ENCODE assay signal across 11 cellular contexts in the genomic region with DNA sequence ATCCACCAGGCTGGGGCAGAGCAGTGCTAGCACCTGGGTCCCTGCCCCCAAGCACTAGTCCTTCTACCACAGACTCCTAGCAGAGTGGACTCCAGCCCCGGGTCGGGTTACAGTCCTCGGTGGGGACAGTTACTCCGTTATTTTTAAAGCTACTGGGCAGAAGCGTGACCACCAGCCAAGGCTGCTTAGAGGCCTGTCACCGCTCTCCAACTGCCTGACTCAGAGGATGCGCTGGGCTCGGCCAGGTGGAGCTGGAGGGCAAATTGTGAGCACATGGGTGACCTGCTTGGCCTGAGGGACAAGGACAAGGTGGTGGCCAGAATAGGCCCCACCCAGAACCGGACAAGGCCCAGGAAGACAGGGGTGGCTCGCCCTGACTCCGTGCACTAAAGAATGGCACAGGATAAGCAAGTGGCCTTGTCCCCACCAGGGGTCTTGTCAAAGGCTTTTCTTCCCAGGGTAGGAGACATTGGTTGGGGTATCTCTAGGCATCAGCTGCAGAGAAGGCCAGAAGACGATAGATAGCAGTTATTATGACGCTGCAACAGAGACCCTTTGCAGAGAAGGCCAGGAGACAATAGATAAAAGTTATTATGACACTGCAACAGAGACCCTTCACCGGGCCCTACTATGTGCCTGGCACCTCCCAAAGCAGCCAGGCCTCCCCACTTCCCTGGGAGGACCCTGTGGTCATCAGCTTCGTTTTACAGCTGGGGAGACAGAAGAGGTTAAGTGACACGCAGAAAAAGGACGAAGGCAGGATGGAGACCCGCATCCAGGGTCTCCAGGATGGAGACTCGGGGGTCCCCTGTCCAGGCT. TPM values are rescaled to one million over a fixed set of nuclear protein-coding genes. Genes with fewer than 3 reads are reported as not detected.
A peak's percentile ranks its signal among the peaks of the same experiment; 100 is the strongest.
DNase-seq lines count a peak whose midpoint lies in the region; FAIRE-seq and TF ChIP-seq lines count a peak whose summit lies in the region.
"Had no signal": no experiment of that assay in that cellular context is flagged by ENCODE, and none has a peak within 500 bp of the region (broad histone marks: within the 10 kb centered on the region; RNA-seq: fewer than 3 reads in every experiment).

No MANE protein-coding gene starts in this region.

- H3K36me3 ChIP-seq in breast epithelium = no peaks in the 10 kb centered on the region
- peaks cover 3 to 5% of the 10 kb centered on the region in 2 experiments for H3K36me3 ChIP-seq in keratinocyte (ENCODE audit: control insufficient read depth in 2 of 2, extremely low read depth in 1 of 2, insufficient read depth in 2 of 2, low read length in 2 of 2)
- H3K36me3 ChIP-seq: ovary had no signal

- H3K4me2 ChIP-seq in keratinocyte (ENCODE audit: control insufficient read depth, extremely low read depth, insufficient read depth, low read depth, low read length) = peak overlapping the region; percentile 83

- H3K4me1 ChIP-seq in breast epithelium = peaks cover 5 to 21% of the 10 kb centered on the region in 2 donors
- peaks cover 25% of the 10 kb centered on the region for H3K4me1 ChIP-seq in keratinocyte (ENCODE audit: control insufficient read depth, extremely low read depth, insufficient read depth, low read length)

- H3K4me3 ChIP-seq in breast epithelium (peak overlapping the region in 1 of 3 donors; percentile 75), keratinocyte (ENCODE audit: control insufficient read depth in 2 of 3, extremely low read depth in 1 of 3, insufficient read depth in 2 of 3, low read depth in 1 of 3, low read length in 3 of 3) (no peak overlapping the region)

- CTCF ChIA-PET in MCF 10A (lab: Yijun Ruan, JAX) = interaction anchor here (0.5 to 3.9 kb wide), 9 partner anchors 11 to 286 kb away, joined by 3 to 15 read pairs (median 4); partner anchors contain the start of gene VPS37B
- CTCF ChIA-PET in activated CD4-positive, alpha-beta memory T cell treated with anti-CD3 and anti-CD28 coated beads for 36 hours (lab: Charles Lee) = no interaction called here

- H3K4me1 Mint-ChIP-seq in MCF 10A (ENCODE audit: insufficient read depth, unreplicated experiment) = no peaks in the 10 kb centered on the region
- peaks cover 5% of the 10 kb centered on the region for H3K4me1 Mint-ChIP-seq in activated CD4-positive, alpha-beta memory T cell treated with anti-CD3 and anti-CD28 coated beads for 36 hours (ENCODE audit: low read depth)

- no peaks in the 10 kb centered on the region for H3K9me3 ChIP-seq in breast epithelium
- no peaks in the 10 kb centered on the region for H3K9me3 ChIP-seq in keratinocyte (ENCODE audit: control insufficient read depth, low read depth, low read length)
- H3K9me3 ChIP-seq: ovary had no signal

- H3K9me3 Mint-ChIP-seq in MCF 10A (ENCODE audit: unreplicated experiment) = no peaks in the 10 kb centered on the region
- no peaks in the 10 kb centered on the region for H3K9me3 Mint-ChIP-seq in activated CD4-positive, alpha-beta memory T cell treated with anti-CD3 and anti-CD28 coated beads for 36 hours

- dilution Hi-C loops in keratinocyte (cut with MboI; ENCODE audit: extremely low pct_ligation_motif_present, low sequenced_read_pairs) = no loop called here

- TF ChIP-seq CTCF in MCF 10A (IDR thresholded peaks at IDR 0.05; ENCODE audit: unreplicated experiment) (no peak), breast epithelium (IDR thresholded peaks at IDR 0.05) (no peak), keratinocyte (optimal IDR thresholded peaks at IDR 0.05 in 1 of 3, IDR thresholded peaks at IDR 0.05 in 1 of 3, conservative IDR thresholded peaks at IDR 0.05 in 1 of 3; ENCODE audit: extremely low read depth in 1 of 3, insufficient read depth in 2 of 3, low read length in 3 of 3) (no peak)

- H4K20me1 ChIP-seq in keratinocyte (ENCODE audit: control insufficient read depth, extremely low read depth, insufficient read depth, low read length) = no peaks in the 10 kb centered on the region

- FAIRE-seq in keratinocyte (lab: Jason Lieb, UNC) = no peak

- H3K27ac ChIP-seq in breast epithelium = no peak overlapping the region
- H3K27ac ChIP-seq in keratinocyte (ENCODE audit: control insufficient read depth, insufficient read depth, low read length) = no peak overlapping the region
- peak overlapping the region; percentile 7 for H3K27ac ChIP-seq in substantia nigra (ENCODE audit: low read depth, low read length, poor library complexity, severe bottlenecking)
- H3K27ac ChIP-seq: ovary had no signal

- H3K27me3 ChIP-seq in breast epithelium = no peaks in the 10 kb centered on the region
- no peaks in the 10 kb centered on the region for H3K27me3 ChIP-seq in keratinocyte (ENCODE audit: control insufficient read depth, extremely low read depth, insufficient read depth, low read length)
- H3K27me3 ChIP-seq: ovary had no signal

- no peaks in the 10 kb centered on the region for H3K9me1 ChIP-seq in keratinocyte (ENCODE audit: control insufficient read depth, extremely low read depth, insufficient read depth, low read length)

- peaks cover 9% of the 10 kb centered on the region for H3K79me2 ChIP-seq in keratinocyte (ENCODE audit: control insufficient read depth, insufficient read depth, low read length)

- H2AFZ ChIP-seq in keratinocyte (ENCODE audit: control insufficient read depth, low read length) = no peak overlapping the region

- peak overlapping the region; percentile 59 for H3K4me3 Mint-ChIP-seq in MCF 10A (ENCODE audit: unreplicated experiment)
- H3K4me3 Mint-ChIP-seq in activated CD4-positive, alpha-beta memory T cell treated with anti-CD3 and anti-CD28 coated beads for 36 hours = peak overlapping the region; percentile 46

- H3K27me3 Mint-ChIP-seq in MCF 10A (ENCODE audit: insufficient read depth, unreplicated experiment) = no peaks in the 10 kb centered on the region
- H3K27me3 Mint-ChIP-seq in activated CD4-positive, alpha-beta memory T cell treated with anti-CD3 and anti-CD28 coated beads for 36 hours = no peaks in the 10 kb centered on the region

- no peak for TF ChIP-seq POLR2A in breast epithelium (IDR thresholded peaks at IDR 0.05)

- no peaks in the 10 kb centered on the region for H3K36me3 Mint-ChIP-seq in MCF 10A (ENCODE audit: insufficient read depth, unreplicated experiment)
- no peaks in the 10 kb centered on the region for H3K36me3 Mint-ChIP-seq in activated CD4-positive, alpha-beta memory T cell treated with anti-CD3 and anti-CD28 coated beads for 36 hours

- intact Hi-C loops in MCF 10A (cut with micrococcal nuclease) = no loop called here
- intact Hi-C loops in breast epithelium (cut with DNase I; ENCODE audit: low total_unique reads) = loop anchor here (10.0 kb wide), 1 partner anchor 80 kb away; no protein-coding TSS in a partner anchor
- intact Hi-C loops in activated CD4-positive, alpha-beta memory T cell treated with anti-CD3 and anti-CD28 coated beads for 36 hours (cut with micrococcal nuclease) = no loop called here
- intact Hi-C loops in posterior cingulate gyrus (cut with DNase I) = no loop called here

- BruUV-seq in MCF 10A (replicated peaks; lab: Mats Ljungman, UMichigan) = no TSS peak

- no peak overlapping the region for H3K27ac Mint-ChIP-seq in MCF 10A (ENCODE audit: low read depth, unreplicated experiment)
- H3K27ac Mint-ChIP-seq in activated CD4-positive, alpha-beta memory T cell treated with anti-CD3 and anti-CD28 coated beads for 36 hours = no peak overlapping the region

- POLR2A ChIA-PET in MCF 10A (lab: Yijun Ruan, JAX) = interaction anchor here (0.6 to 2.1 kb wide), 6 partner anchors 71 to 463 kb away, joined by 3 to 10 read pairs (median 4); no protein-coding TSS in a partner anchor
- POLR2A ChIA-PET in activated CD4-positive, alpha-beta memory T cell treated with anti-CD3 and anti-CD28 coated beads for 36 hours (lab: Charles Lee) = interaction anchor here (0.6 to 1.8 kb wide), 2 partner anchors 9 to 211 kb away, joined by 3 to 5 read pairs; no protein-coding TSS in a partner anchor

- DNase-seq in MCF 10A (ENCODE audit: unreplicated experiment) (no peak), breast epithelium (ENCODE audit: low spot score in 2 of 2) (no peak), keratinocyte (ENCODE audit: low read depth, low spot score) (no peak), substantia nigra (lab: John Stamatoyannopoulos, UW) (no peak), NCI-H2029 (lab: John Stamatoyannopoulos, UW) (no peak), posterior cingulate gyrus (no peak)
- no peak for DNase-seq in activated CD4-positive, alpha-beta memory T cell treated with anti-CD3 and anti-CD28 coated beads for 36 hours
- DNase-seq in activated effector memory CD4-positive, alpha-beta T cell treated with anti-CD3 and anti-CD28 coated beads, Interleukin-2, amount 50 U/mL, for 16 hours = no peak
- DNase-seq: activated effector memory CD4-positive, alpha-beta T cell treated with Interleukin-2 at 50 U/mL for 16 hours; effector memory CD4-positive, alpha-beta T cell had no signal

- no peak overlapping the region for H3K9ac ChIP-seq in keratinocyte (ENCODE audit: control insufficient read depth, extremely low read depth, insufficient read depth, low read length)

RNA-seq across cellular contexts. Expression of gene ABCB9, which starts 1.6 kb away (rescaled TPM):
- total RNA-seq in MCF 10A (2022) (1.6 and 3.2 TPM in 2 replicates), breast epithelium (1 to 10 TPM in 2 of 3 donors, under 1 TPM in 1; 0.96 to 8.6 (median 6.2) TPM)
- 1 to 10 TPM; 2.7 to 3.6 TPM for total RNA-seq in activated CD4-positive, alpha-beta memory T cell treated with anti-CD3 and anti-CD28 coated beads for 36 hours
- 4.0 to 5.7 TPM (median 4.7 TPM) in 3 replicates for polyA plus RNA-seq in keratinocyte
- 1.0 TPM for polyA plus RNA-seq in keratinocyte (2011; ENCODE audit: low read depth)
- polyA plus RNA-seq in keratinocyte (2011; cell fraction: cytosol; rRNA removed) = 2.5 and 3.3 TPM in 2 replicates
- polyA plus RNA-seq in keratinocyte (2011; cell fraction: nucleus; rRNA removed) = 7.5 and 11.4 TPM in 2 replicates
- polyA plus RNA-seq in keratinocyte (2012; ENCODE audit: low replicate concordance) = 1.7 and 7.0 TPM in 2 replicates
- polyA minus RNA-seq in keratinocyte = 11.5 to 18.6 TPM (median 12.6 TPM) in 3 replicates
- polyA minus RNA-seq in keratinocyte (2011; cell fraction: cytosol; rRNA and poly(A)+ RNA removed) = 8.6 TPM
- polyA minus RNA-seq in keratinocyte (2011; cell fraction: nucleus; rRNA and poly(A)+ RNA removed) = 9.4 and 10.2 TPM in 2 replicates

RNA-seq across cellular contexts. Expression of gene OGFOD2, which starts 10.4 kb away (rescaled TPM):
- total RNA-seq in MCF 10A (2022) (17.5 and 22.5 TPM in 2 replicates), breast epithelium (10 to 100 TPM in 2 of 3 donors, 1 to 10 TPM in 1; 9.0 to 16.5 (median 12.1) TPM)
- 10 to 100 TPM; 22.6 to 23.7 TPM for total RNA-seq in activated CD4-positive, alpha-beta memory T cell treated with anti-CD3 and anti-CD28 coated beads for 36 hours
- polyA plus RNA-seq in keratinocyte = 6.9 to 14.1 TPM (median 7.9 TPM) in 3 replicates
- 3.3 TPM for polyA plus RNA-seq in keratinocyte (2011; ENCODE audit: low read depth)
- 4.9 and 11.3 TPM in 2 replicates for polyA plus RNA-seq in keratinocyte (2011; cell fraction: cytosol; rRNA removed)
- polyA plus RNA-seq in keratinocyte (2011; cell fraction: nucleus; rRNA removed) = 29.9 and 39.0 TPM in 2 replicates
- 7.6 and 8.2 TPM in 2 replicates for polyA plus RNA-seq in keratinocyte (2012; ENCODE audit: low replicate concordance)
- polyA minus RNA-seq in keratinocyte = 4.7 to 14.6 TPM (median 5.5 TPM) in 3 replicates
- 16.3 TPM for polyA minus RNA-seq in keratinocyte (2011; cell fraction: cytosol; rRNA and poly(A)+ RNA removed)
- polyA minus RNA-seq in keratinocyte (2011; cell fraction: nucleus; rRNA and poly(A)+ RNA removed) = 4.9 and 8.8 TPM in 2 replicates

RNA-seq across cellular contexts. Expression of gene ARL6IP4, which starts 15.8 kb away (rescaled TPM):
- total RNA-seq in MCF 10A (2022) (198 and 238 TPM in 2 replicates), breast epithelium (100 to 1,000 TPM; 196 to 279 (median 234) TPM)
- 100 to 1,000 TPM; 180 to 188 TPM for total RNA-seq in activated CD4-positive, alpha-beta memory T cell treated with anti-CD3 and anti-CD28 coated beads for 36 hours
- 117 to 163 TPM (median 144 TPM) in 3 replicates for polyA plus RNA-seq in keratinocyte
- 46.7 TPM for polyA plus RNA-seq in keratinocyte (2011; ENCODE audit: low read depth)
- polyA plus RNA-seq in keratinocyte (2011; cell fraction: cytosol; rRNA removed) = 92.4 and 202 TPM in 2 replicates
- polyA plus RNA-seq in keratinocyte (2011; cell fraction: nucleus; rRNA removed) = 81.8 and 85.1 TPM in 2 replicates
- polyA plus RNA-seq in keratinocyte (2012; ENCODE audit: low replicate concordance) = 89.9 and 183 TPM in 2 replicates
- polyA minus RNA-seq in keratinocyte = 29.0 to 41.2 TPM (median 30.1 TPM) in 3 replicates
- polyA minus RNA-seq in keratinocyte (2011; cell fraction: cytosol; rRNA and poly(A)+ RNA removed) = 90.4 TPM
- polyA minus RNA-seq in keratinocyte (2011; cell fraction: nucleus; rRNA and poly(A)+ RNA removed) = 9.0 and 9.5 TPM in 2 replicates
